Comparison of ENCODE assay signal across 1 cellular context in genomic region chr2:61065706-61066688, GRCh38.
TF ChIP-seq lines count a peak whose summit lies in the region.

Gene SANBR, plus strand, starts transcription at chr2:61065871. Its CDS starts 4,480 bp downstream, at chr2:61070351.

TF ChIP-seq in HEK293, 187 proteins besides CTCF, POLR2A, EP300 and RAD21 (continued from another document and continues in another):
- TF ChIP-seq BCL6B (tag by site-specific recombination; IDR thresholded peaks at IDR 0.05), result no peak
- peak; percentile 45; the same call in 1 of the 2 replicates for TF ChIP-seq PATZ1 (tag by site-specific recombination; IDR thresholded peaks at IDR 0.05)
- TF ChIP-seq GLIS2 (tag by site-specific recombination; IDR thresholded peaks at IDR 0.05), result peak; percentile 54; the same call in 1 of the 2 replicates
- no peak for TF ChIP-seq ELK4 (IDR thresholded peaks at IDR 0.05; ENCODE audit: borderline replicate concordance, low read depth, low read length)
- no peak for TF ChIP-seq ZNF544 (tag by site-specific recombination; IDR thresholded peaks at IDR 0.05)
- TF ChIP-seq ZNF280C (tag by site-specific recombination; IDR thresholded peaks at IDR 0.05), result no peak
- TF ChIP-seq EGR2 (tag by site-specific recombination; IDR thresholded peaks at IDR 0.05; ENCODE audit: low read depth), result 0 out of 2 replicates have a peak, but pooled peaks have one; percentile 37
- no peak for TF ChIP-seq ZNF830 (tag by site-specific recombination; IDR thresholded peaks at IDR 0.05; ENCODE audit: low read depth)
- TF ChIP-seq ZNF488 (tag by site-specific recombination; IDR thresholded peaks at IDR 0.05), result no peak
- TF ChIP-seq GLIS1 (tag by site-specific recombination; IDR thresholded peaks at IDR 0.05), result no peak
- peak; percentile 73; the same call in 1 of the 2 replicates for TF ChIP-seq PBX3 (CRISPR knock-in tag; IDR thresholded peaks at IDR 0.05)
- TF ChIP-seq ZNF513 (tag by site-specific recombination; IDR thresholded peaks at IDR 0.05), result no peak
- no peak for TF ChIP-seq ZNF521 (tag by site-specific recombination; IDR thresholded peaks at IDR 0.05)
- TF ChIP-seq GLI4 (tag by site-specific recombination; IDR thresholded peaks at IDR 0.05), result no peak
- TF ChIP-seq ZNF626 (tag by site-specific recombination; IDR thresholded peaks at IDR 0.05), result no peak
- peak; percentile 73; the same call in 1 of the 2 replicates for TF ChIP-seq KLF8 (tag by site-specific recombination; IDR thresholded peaks at IDR 0.05)
- TF ChIP-seq ZNF48 (tag by site-specific recombination; IDR thresholded peaks at IDR 0.05), result no peak
- TF ChIP-seq ZBTB11 (tag by site-specific recombination; conservative IDR thresholded peaks at IDR 0.05; ENCODE audit: low read depth), result no peak
- TF ChIP-seq ZSCAN23 (tag by site-specific recombination; IDR thresholded peaks at IDR 0.05), result no peak
- TF ChIP-seq HOXA7 (CRISPR knock-in tag; IDR thresholded peaks at IDR 0.05; ENCODE audit: borderline replicate concordance), result no peak
- no peak for TF ChIP-seq MYNN (tag by site-specific recombination; IDR thresholded peaks at IDR 0.05; ENCODE audit: borderline replicate concordance)
- TF ChIP-seq ZBTB17 (tag by site-specific recombination; IDR thresholded peaks at IDR 0.05), result 0 out of 2 replicates have a peak, but pooled peaks have one; percentile 25
- 0 out of 2 replicates have a peak, but pooled peaks have one; percentile 40 for TF ChIP-seq ZBTB10 (tag by site-specific recombination; IDR thresholded peaks at IDR 0.05)
- peak; percentile 34; the same call in 1 of the 2 replicates for TF ChIP-seq SP2 (tag by site-specific recombination; IDR thresholded peaks at IDR 0.05)
- peak; percentile 43; the same call in 1 of the 2 replicates for TF ChIP-seq BCL11A (tag by site-specific recombination; IDR thresholded peaks at IDR 0.05; ENCODE audit: low read depth)
- peak; percentile 37; the same call in 1 of the 2 replicates for TF ChIP-seq KLF1 (tag by site-specific recombination; IDR thresholded peaks at IDR 0.05)
- TF ChIP-seq ZNF514 (tag by site-specific recombination; IDR thresholded peaks at IDR 0.05), result no peak
- TF ChIP-seq KLF16 (tag by site-specific recombination; IDR thresholded peaks at IDR 0.05), result peak; percentile 31; the same call in 1 of the 2 replicates
- no peak for TF ChIP-seq ZNF311 (tag by site-specific recombination; IDR thresholded peaks at IDR 0.05; ENCODE audit: borderline replicate concordance)
- no peak for TF ChIP-seq GLI2 (tag by site-specific recombination; IDR thresholded peaks at IDR 0.05; ENCODE audit: borderline replicate concordance, low read depth)
- TF ChIP-seq KLF10 (tag by site-specific recombination; IDR thresholded peaks at IDR 0.05), result peak; percentile 43; the same call in 1 of the 2 replicates
- 0 out of 2 replicates have a peak, but pooled peaks have one; percentile 25 for TF ChIP-seq ZNF391 (tag by site-specific recombination; IDR thresholded peaks at IDR 0.05; ENCODE audit: borderline replicate concordance, low read depth)
- no peak for TF ChIP-seq ZNF132 (tag by site-specific recombination; IDR thresholded peaks at IDR 0.05; ENCODE audit: borderline replicate concordance)
